ENCODE assay signal across 8 cellular contexts in the genomic region with DNA sequence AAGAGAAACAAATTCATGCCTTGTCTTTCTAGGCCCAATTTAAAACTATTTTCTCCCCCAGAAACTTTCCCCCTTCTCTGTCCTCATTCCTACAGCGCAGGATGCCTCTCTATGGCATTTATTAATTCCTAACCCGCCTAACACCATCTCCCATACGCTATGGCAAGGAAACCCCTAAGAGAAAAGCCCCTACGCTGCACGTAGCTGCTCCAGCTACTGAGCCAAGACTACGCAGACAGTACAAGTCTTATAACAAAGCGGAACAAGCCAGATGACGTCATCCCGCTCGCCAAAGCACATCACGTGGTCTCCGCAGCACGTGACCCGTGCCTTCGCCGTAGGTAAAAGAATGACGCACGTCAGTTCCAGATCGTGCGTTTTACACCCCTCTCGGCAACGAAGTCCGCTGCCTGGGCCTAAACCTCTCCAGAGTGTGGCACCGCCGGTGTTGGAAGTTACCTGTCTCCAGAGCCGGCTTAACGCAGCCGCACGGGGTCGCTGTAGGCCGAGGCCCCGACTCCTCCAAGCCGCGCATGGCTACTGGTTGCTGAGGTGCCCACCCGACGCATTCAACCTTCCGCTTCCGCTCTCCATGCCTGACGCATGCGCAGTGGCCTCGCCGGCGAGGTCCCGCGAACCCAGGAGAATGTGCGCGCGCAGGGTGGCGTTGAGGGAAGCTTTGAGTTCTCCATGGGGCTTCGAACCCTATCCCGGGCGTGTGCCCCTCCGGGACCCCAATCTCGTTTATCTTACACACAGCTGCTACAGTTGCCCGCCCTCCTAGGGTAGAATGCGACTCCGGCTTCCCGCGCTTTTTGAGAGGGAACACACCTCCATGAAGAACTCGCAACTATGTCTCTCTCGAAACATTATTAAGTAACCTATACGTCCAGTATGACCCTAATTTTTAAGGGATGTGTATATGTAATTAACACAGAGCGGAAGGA. TPM values are rescaled to one million over a fixed set of nuclear protein-coding genes. Genes with fewer than 3 reads are reported as not detected.
DNase-seq lines count a peak whose midpoint lies in the region; ATAC-seq lines count a peak whose summit lies in the region.

A gene with protein sequence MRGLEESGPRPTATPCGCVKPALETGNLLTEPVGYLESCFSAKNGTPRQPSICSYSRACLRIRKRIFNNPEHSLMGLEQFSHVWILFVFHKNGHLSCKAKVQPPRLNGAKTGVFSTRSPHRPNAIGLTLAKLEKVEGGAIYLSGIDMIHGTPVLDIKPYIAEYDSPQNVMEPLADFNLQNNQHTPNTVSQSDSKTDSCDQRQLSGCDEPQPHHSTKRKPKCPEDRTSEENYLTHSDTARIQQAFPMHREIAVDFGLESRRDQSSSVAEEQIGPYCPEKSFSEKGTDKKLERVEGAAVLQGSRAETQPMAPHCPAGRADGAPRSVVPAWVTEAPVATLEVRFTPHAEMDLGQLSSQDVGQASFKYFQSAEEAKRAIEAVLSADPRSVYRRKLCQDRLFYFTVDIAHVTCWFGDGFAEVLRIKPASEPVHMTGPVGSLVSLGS (minus strand): TSS at position 542 of the 947 bp plus-strand sequence. CDS start 7 bp downstream, at position 535.

- DNase-seq in C1 segment of cervical spinal cord (lab: John Stamatoyannopoulos, UW), result peak; percentile 80 to 100 (median 99)
- DNase-seq in NCI-H526 (lab: John Stamatoyannopoulos, UW), result peak; percentile 92 to 97
- DNase-seq in activated CD4-positive, alpha-beta T cell treated with anti-CD3 and anti-CD28 coated beads, Interleukin-2, amount 10 ng/mL, durations not matched to agents 24 days and 14 days, result peak; percentile 99
- DNase-seq in cortex of kidney (lab: John Stamatoyannopoulos, UW), result peak; percentile 64
- DNase-seq in left kidney (ENCODE audit: low read depth, low spot score), result peak; percentile 99
- peak; percentile 98 for DNase-seq in stimulated activated CD4-positive, alpha-beta T cell treated with anti-CD3 and anti-CD28 coated beads, Interleukin-2, amount 100 ng/mL, for 24 hours

- H3K27me3 Mint-ChIP-seq in activated CD4-positive, alpha-beta T cell treated with anti-CD3 and anti-CD28 coated beads, Interleukin-2, amount 10 ng/mL, durations not matched to agents 24 days and 14 days, result peaks cover 2% of the 10 kb centered on the region

- intact Hi-C loops in activated CD4-positive, alpha-beta T cell treated with anti-CD3 and anti-CD28 coated beads, Interleukin-2, amount 10 ng/mL, durations not matched to agents 24 days and 14 days (cut with micrococcal nuclease), result loop anchor here (1.0 to 5.0 kb wide), 9 partner anchors 61 to 333 kb away; a partner anchor contains a TSS

- peak within 1 kb of the TSS; percentile 98 for H3K27ac Mint-ChIP-seq in activated CD4-positive, alpha-beta T cell treated with anti-CD3 and anti-CD28 coated beads, Interleukin-2, amount 10 ng/mL, durations not matched to agents 24 days and 14 days

- peaks cover 7% of the 10 kb centered on the region for H3K36me3 Mint-ChIP-seq in activated CD4-positive, alpha-beta T cell treated with anti-CD3 and anti-CD28 coated beads, Interleukin-2, amount 10 ng/mL, durations not matched to agents 24 days and 14 days (ENCODE audit: low read depth)

- H3K4me1 Mint-ChIP-seq in activated CD4-positive, alpha-beta T cell treated with anti-CD3 and anti-CD28 coated beads, Interleukin-2, amount 10 ng/mL, durations not matched to agents 24 days and 14 days, result peaks cover 47% of the 10 kb centered on the region

- H3K4me3 Mint-ChIP-seq in activated CD4-positive, alpha-beta T cell treated with anti-CD3 and anti-CD28 coated beads, Interleukin-2, amount 10 ng/mL, durations not matched to agents 24 days and 14 days, result peak within 1 kb of the TSS; percentile 93

- ATAC-seq in GM19324 (IDR thresholded peaks at IDR 0.05; ENCODE audit: low FRiP score, unreplicated experiment) (peak; percentile 95), HG03469 (IDR thresholded peaks at IDR 0.05; ENCODE audit: unreplicated experiment) (peak; percentile 53)

- H3K9me3 Mint-ChIP-seq in activated CD4-positive, alpha-beta T cell treated with anti-CD3 and anti-CD28 coated beads, Interleukin-2, amount 10 ng/mL, durations not matched to agents 24 days and 14 days, result no peaks in the 10 kb centered on the region

RNA-seq across cellular contexts. Expression of the gene that starts here (rescaled TPM):
- 9.8 and 13.0 TPM in 2 replicates for total RNA-seq in activated CD4-positive, alpha-beta T cell treated with anti-CD3 and anti-CD28 coated beads, Interleukin-2, amount 10 ng/mL, durations not matched to agents 24 days and 14 days

Comparison
In these comparisons a context has a peak if more than half of its experiments do, and no peak if none do; other contexts are left out.
1. Peak in every context shown above with its lines: DNase-seq and ATAC-seq.